In genomic region chr7:128408709-128409434, GRCh38 we compare ENCODE assay signal across 8 cellular contexts. TPM values are rescaled to one million over a fixed set of nuclear protein-coding genes. Genes with fewer than 3 reads are reported as not detected.
A peak's percentile ranks its signal among the peaks of the same experiment; 100 is the strongest.
DNase-seq lines count a peak whose midpoint lies in the region; ATAC-seq and TF ChIP-seq lines count a peak whose summit lies in the region.

No MANE protein-coding gene starts in this region.

- peak overlapping the region; percentile 63 for H3K9ac ChIP-seq in OCI-LY3 (ENCODE audit: low read length)
- peak overlapping the region; percentile 3 for H3K9ac ChIP-seq in endocrine pancreas (ENCODE audit: control insufficient read depth, insufficient read depth, low read length)

- peaks cover 9% of the 10 kb centered on the region; the same call in 1 of the 2 replicates for H3K27me3 ChIP-seq in OCI-LY3 (ENCODE audit: low read depth, low read length)
- no peaks in the 10 kb centered on the region for H3K27me3 ChIP-seq in endocrine pancreas (ENCODE audit: control insufficient read depth, insufficient read depth, low read length)
- peaks cover 2% of the 10 kb centered on the region for H3K27me3 ChIP-seq in osteoblast (ENCODE audit: insufficient read depth, low read length)

- ATAC-seq in GM19452 (IDR thresholded peaks at IDR 0.05; ENCODE audit: unreplicated experiment): no peak

- peaks cover 9% of the 10 kb centered on the region; the same call in 1 of the 2 replicates for H4K20me1 ChIP-seq in OCI-LY3 (ENCODE audit: insufficient read depth, low read length)
- H4K20me1 ChIP-seq in osteoblast (ENCODE audit: insufficient read depth, low read length): peaks cover 15% of the 10 kb centered on the region

- H3K27ac ChIP-seq in OCI-LY3 (ENCODE audit: low read length) (no peak overlapping the region), osteoblast (ENCODE audit: low read depth, low read length) (no peak overlapping the region)

- H3K9me3 ChIP-seq in OCI-LY3 (ENCODE audit: insufficient read depth, low read length) (no peaks in the 10 kb centered on the region), endocrine pancreas (ENCODE audit: control insufficient read depth, low read length) (no peaks in the 10 kb centered on the region), osteoblast (ENCODE audit: low read depth, low read length) (no peaks in the 10 kb centered on the region)

- TF ChIP-seq CTCF in GM12865 (IDR thresholded peaks at IDR 0.05; ENCODE audit: insufficient read depth, low read depth, low read length, missing control alignments) (no peak), OCI-LY3 (IDR thresholded peaks at IDR 0.05; ENCODE audit: low read depth, low read length) (no peak), osteoblast (IDR thresholded peaks at IDR 0.05; ENCODE audit: extremely low read depth, low read depth, low read length) (no peak)

- H3K4me2 ChIP-seq in OCI-LY3 (ENCODE audit: low read length) (peak overlapping the region; percentile 99), osteoblast (ENCODE audit: insufficient read depth, low read length) (peak overlapping the region; percentile 99)

- peaks cover 17% of the 10 kb centered on the region for H3K79me2 ChIP-seq in OCI-LY3 (ENCODE audit: low read length)
- H3K79me2 ChIP-seq in osteoblast (ENCODE audit: insufficient read depth, low read length): peaks cover 17% of the 10 kb centered on the region

- H2AFZ ChIP-seq in OCI-LY3 (ENCODE audit: low read depth, low read length) (peak overlapping the region; percentile 59; the same call in 1 of the 2 replicates), osteoblast (ENCODE audit: low read length) (peak overlapping the region; percentile 78)

- DNase-seq in GM12865 (ENCODE audit: low read depth) (no peak), osteoblast (ENCODE audit: insufficient read length, low spot score, missing footprints) (peak; percentile 90), NCI-H1048 (lab: John Stamatoyannopoulos, UW) (no peak), SHP77 (lab: John Stamatoyannopoulos, UW) (no peak)
- DNase-seq in stimulated activated CD4-positive, alpha-beta T cell treated with anti-CD3 and anti-CD28 coated beads, Interleukin-12 subunit alpha, Interleukin-12 subunit beta, amount 100 ng/mL, for 4 hours: no peak

- H3K4me1 ChIP-seq in OCI-LY3 (ENCODE audit: low read length) (peaks cover 41% of the 10 kb centered on the region), endocrine pancreas (ENCODE audit: control insufficient read depth, insufficient read depth, low read length) (no peaks in the 10 kb centered on the region), osteoblast (ENCODE audit: insufficient read depth, low read length) (peaks cover 20% of the 10 kb centered on the region)

- H3K4me3 ChIP-seq in GM12865 (ENCODE audit: low read depth, low read length): peak overlapping the region; percentile 51
- H3K4me3 ChIP-seq in OCI-LY3 (ENCODE audit: low read length): peak overlapping the region; percentile 95
- no peak overlapping the region for H3K4me3 ChIP-seq in endocrine pancreas (ENCODE audit: control insufficient read depth, insufficient read depth, low read length)
- peak overlapping the region; percentile 88 for H3K4me3 ChIP-seq in osteoblast (ENCODE audit: insufficient read depth, low read length)

- H3K36me3 ChIP-seq in OCI-LY3 (replicated peaks; ENCODE audit: low read depth, low read length) (no peaks in the 10 kb centered on the region), endocrine pancreas (ENCODE audit: control insufficient read depth, insufficient read depth, low read length) (no peaks in the 10 kb centered on the region), osteoblast (ENCODE audit: insufficient read depth, low read length) (no peaks in the 10 kb centered on the region)

RNA-seq across cellular contexts. Expression of gene IMPDH1, which starts 0.9 kb away (rescaled TPM):
- 31.5 and 35.8 TPM in 2 replicates for total RNA-seq in osteoblast

RNA-seq across cellular contexts. Expression of gene HILPDA, which starts 46.8 kb away (rescaled TPM):
- 10.9 and 13.8 TPM in 2 replicates for total RNA-seq in osteoblast

RNA-seq across cellular contexts. Expression of gene PRRT4, which starts 47.4 kb away (rescaled TPM):
- not detected in 2 replicates for total RNA-seq in osteoblast
